In the genomic region with DNA sequence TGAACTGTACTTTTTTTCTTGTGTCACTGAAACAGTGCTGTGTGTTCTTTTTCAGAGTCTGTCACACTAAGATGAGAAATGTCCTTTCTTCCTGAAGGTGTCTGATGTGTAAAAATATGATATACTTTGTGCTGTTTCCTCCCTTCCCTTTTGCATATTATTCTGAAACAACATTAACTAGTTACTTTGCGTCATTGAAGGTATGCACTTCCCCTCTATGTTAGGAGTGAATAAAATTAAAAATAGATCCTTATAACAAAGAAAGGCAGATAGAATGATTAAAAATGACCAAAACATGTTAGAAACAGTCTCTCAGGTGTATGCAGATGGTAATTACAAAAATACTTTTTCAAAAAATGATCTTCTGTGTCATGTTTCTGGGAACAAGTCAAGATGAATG, we compare ENCODE assay signal across 1 cellular context.
TF ChIP-seq lines count a peak whose summit lies in the region.

No MANE protein-coding gene starts in this region.

TF ChIP-seq in H1, 55 proteins besides CTCF, POLR2A, EP300 and RAD21 (continued from another document):
- no peak for TF ChIP-seq GTF2F1 (IDR thresholded peaks at IDR 0.05; ENCODE audit: borderline replicate concordance, low read depth, low read length)
- TF ChIP-seq HDAC6 (IDR thresholded peaks at IDR 0.05; ENCODE audit: low read depth, low read length): no peak
- no peak for TF ChIP-seq USF2 (IDR thresholded peaks at IDR 0.05; ENCODE audit: low read length)
